Comparison of ENCODE assay signal across 8 cellular contexts in genomic region chr6:692356-692851, GRCh38. TPM values are rescaled to one million over a fixed set of nuclear protein-coding genes. Genes with fewer than 3 reads are reported as not detected.
A peak's percentile ranks its signal among the peaks of the same experiment; 100 is the strongest.
DNase-seq lines count a peak whose midpoint lies in the region; ATAC-seq and TF ChIP-seq lines count a peak whose summit lies in the region.

No MANE protein-coding gene starts in this region.

- no peak overlapping the region for H2AK5ac ChIP-seq in trophoblast cell (ENCODE audit: low read length)

- H3K4me3 Mint-ChIP-seq in CD4-positive, alpha-beta T cell: peak overlapping the region; percentile 97
- peak overlapping the region; percentile 93 for H3K4me3 Mint-ChIP-seq in glutamatergic neuron (ENCODE audit: unreplicated experiment)

- peak overlapping the region; percentile 96 for H3K27ac Mint-ChIP-seq in CD4-positive, alpha-beta T cell
- peak overlapping the region; percentile 69 for H3K27ac Mint-ChIP-seq in glutamatergic neuron (ENCODE audit: unreplicated experiment)

- H3K4me1 Mint-ChIP-seq in CD4-positive, alpha-beta T cell (ENCODE audit: low read depth): peaks cover 24% of the 10 kb centered on the region
- H3K4me1 Mint-ChIP-seq in glutamatergic neuron (ENCODE audit: low read depth, unreplicated experiment): peaks cover 6% of the 10 kb centered on the region

- peaks cover 21% of the 10 kb centered on the region for H3K36me3 Mint-ChIP-seq in CD4-positive, alpha-beta T cell (ENCODE audit: low read depth)
- no peaks in the 10 kb centered on the region for H3K36me3 Mint-ChIP-seq in glutamatergic neuron (ENCODE audit: unreplicated experiment)

- POLR2A ChIA-PET in CD4-positive, alpha-beta T cell (lab: Charles Lee): interaction anchor here (0.8 to 2.6 kb wide), 11 partner anchors 9 to 301 kb away, joined by 3 to 27 read pairs (median 3); partner anchors contain the start of gene IRF4

- TF ChIP-seq EP300 in tibial nerve (IDR thresholded peaks at IDR 0.05): no peak

- peak overlapping the region; percentile 87 for H3K27ac ChIP-seq in CD4-positive, alpha-beta T cell (ENCODE audit: low read depth, low read length)
- H3K27ac ChIP-seq in SJSA1: peak overlapping the region; percentile 73
- no peak overlapping the region for H3K27ac ChIP-seq in trophoblast cell (ENCODE audit: low read depth, low read length)
- peak overlapping the region; percentile 65 to 82 (median 78) for H3K27ac ChIP-seq in tibial nerve

- no peaks in the 10 kb centered on the region for H3K9me3 Mint-ChIP-seq in CD4-positive, alpha-beta T cell
- peaks cover 5% of the 10 kb centered on the region for H3K9me3 Mint-ChIP-seq in glutamatergic neuron (ENCODE audit: unreplicated experiment)

- H2AFZ ChIP-seq in trophoblast cell (ENCODE audit: insufficient read depth, low read length, poor library complexity): peak overlapping the region; percentile 8

- DNase-seq in CD4-positive, alpha-beta T cell: peak; percentile 35 to 75 (median 66)
- DNase-seq in SJSA1 (ENCODE audit: low read depth in 1 of 2, low spot score in 2 of 2) (peak in 1 of 2 experiments; percentile 52), glutamatergic neuron (peak; percentile 60), trophoblast cell (peak; percentile 65 to 81), tibial nerve (ENCODE audit: low spot score in 2 of 2) (no peak)
- peak; percentile 47 for DNase-seq in activated gamma-delta T cell treated with anti-CD3 and anti-CD28 coated beads, Interleukin-2, amount 50 U/mL, for 16 hours (ENCODE audit: low read depth)

- H3K4ac ChIP-seq in trophoblast cell (ENCODE audit: low read depth, low read length): no peak overlapping the region

- peaks cover 10% of the 10 kb centered on the region for H3K79me1 ChIP-seq in trophoblast cell (ENCODE audit: low read length)

- no peaks in the 10 kb centered on the region for H3K9me3 ChIP-seq in CD4-positive, alpha-beta T cell (ENCODE audit: control insufficient read depth, low read length)
- H3K9me3 ChIP-seq in SJSA1 (replicated peaks): no peaks in the 10 kb centered on the region
- no peaks in the 10 kb centered on the region for H3K9me3 ChIP-seq in trophoblast cell (ENCODE audit: insufficient read depth, low read depth, low read length)
- H3K9me3 ChIP-seq in tibial nerve: no peaks in the 10 kb centered on the region

- no CpG with 5 or more reads among the region's 45 CpGs for WGBS in trophoblast cell (ENCODE audit: extremely low coverage, insufficient coverage, insufficient read length)
- 2% methylated on average over 7 to 25 of the region's 45 CpGs for WGBS in tibial nerve, 2 donors

- no peak overlapping the region for H3K23ac ChIP-seq in trophoblast cell (ENCODE audit: low read length)

- peak; percentile 90 for ATAC-seq in CD4-positive, alpha-beta T cell (ENCODE audit: poor library complexity)
- ATAC-seq in GM19467 (IDR thresholded peaks at IDR 0.05; ENCODE audit: unreplicated experiment) (peak; percentile 66), HG03565 (IDR thresholded peaks at IDR 0.05; ENCODE audit: unreplicated experiment) (peak; percentile 54)

- CTCF ChIA-PET in CD4-positive, alpha-beta T cell (lab: Charles Lee): interaction anchor here (1.4 kb wide), 1 partner anchor 30 kb away, joined by 8 read pairs; no protein-coding TSS in a partner anchor

- peak overlapping the region; percentile 17 for H4K8ac ChIP-seq in trophoblast cell (ENCODE audit: low read depth, low read length)

- no peaks in the 10 kb centered on the region for H3K27me3 ChIP-seq in CD4-positive, alpha-beta T cell (ENCODE audit: control insufficient read depth, insufficient read depth, low read length)
- H3K27me3 ChIP-seq in SJSA1 (replicated peaks) (no peaks in the 10 kb centered on the region), trophoblast cell (ENCODE audit: insufficient read depth, low read length) (no peaks in the 10 kb centered on the region), tibial nerve (no peaks in the 10 kb centered on the region)

- peaks cover 26% of the 10 kb centered on the region for H3K4me1 ChIP-seq in SJSA1 (replicated peaks)
- peaks cover 3 to 4% of the 10 kb centered on the region in 2 experiments for H3K4me1 ChIP-seq in trophoblast cell (ENCODE audit: control insufficient read depth in 1 of 2, insufficient read depth in 2 of 2, low read length in 2 of 2)
- H3K4me1 ChIP-seq in tibial nerve: peaks cover 0 to 27% (median 11%) of the 10 kb centered on the region in 4 donors

- intact Hi-C loops in CD4-positive, alpha-beta T cell (cut with DNase I, micrococcal nuclease): loop anchor here (2.0 to 5.0 kb wide), 3 partner anchors 18 to 1550 kb away; partner anchors contain the start of gene DUSP22 (in 1 of the 2)

- no peak overlapping the region for H4K12ac ChIP-seq in trophoblast cell (ENCODE audit: low read depth, low read length)

- TF ChIP-seq CTCF in CD4-positive, alpha-beta T cell (IDR thresholded peaks at IDR 0.05): no peak
- no peak for TF ChIP-seq CTCF in glutamatergic neuron (IDR thresholded peaks at IDR 0.05; ENCODE audit: partially characterized antibody, unreplicated experiment)
- TF ChIP-seq CTCF in tibial nerve (IDR thresholded peaks at IDR 0.05): no peak

- H3K9ac ChIP-seq in trophoblast cell (ENCODE audit: low read length): peak overlapping the region; percentile 76

- H3K4me3 ChIP-seq in SJSA1 (peak overlapping the region; percentile 93), trophoblast cell (ENCODE audit: low read depth, low read length) (peak overlapping the region; percentile 99), tibial nerve (peak overlapping the region; percentile 82 to 98 (median 92))

- H2BK12ac ChIP-seq in trophoblast cell (ENCODE audit: low read length): no peak overlapping the region

- H3K14ac ChIP-seq in trophoblast cell (ENCODE audit: low read length): no peak overlapping the region

- H3K79me2 ChIP-seq in trophoblast cell (ENCODE audit: control insufficient read depth, insufficient read depth, low read length, poor library complexity): peaks cover 7% of the 10 kb centered on the region

- peaks cover 37% of the 10 kb centered on the region for H3K36me3 ChIP-seq in SJSA1
- peaks cover 5 to 10% of the 10 kb centered on the region in 2 experiments for H3K36me3 ChIP-seq in trophoblast cell (ENCODE audit: control insufficient read depth in 1 of 2, insufficient read depth in 2 of 2, low read length in 2 of 2)
- peaks cover 0 to 13% (median 0%) of the 10 kb centered on the region in 3 donors for H3K36me3 ChIP-seq in tibial nerve

- H3K18ac ChIP-seq in trophoblast cell (ENCODE audit: low read length): peak overlapping the region; percentile 12

- no peak for TF ChIP-seq POLR2A in tibial nerve (IDR thresholded peaks at IDR 0.05)

- H3K4me2 ChIP-seq in trophoblast cell (ENCODE audit: low read length): peak overlapping the region; percentile 90

- H4K91ac ChIP-seq in trophoblast cell (ENCODE audit: low read depth, low read length): peak overlapping the region; percentile 2

- no peak overlapping the region for H2BK120ac ChIP-seq in trophoblast cell (ENCODE audit: insufficient read depth, low read length, poor library complexity)

- no peak overlapping the region for H2BK5ac ChIP-seq in trophoblast cell (ENCODE audit: low read depth, low read length, poor library complexity)

- no peaks in the 10 kb centered on the region for H3K27me3 Mint-ChIP-seq in CD4-positive, alpha-beta T cell
- peaks cover 2% of the 10 kb centered on the region for H3K27me3 Mint-ChIP-seq in glutamatergic neuron (ENCODE audit: unreplicated experiment)

RNA-seq across cellular contexts. Expression of gene EXOC2, which starts 0.5 kb away (rescaled TPM):
- 10 to 100 TPM; 16.7 to 18.8 TPM for total RNA-seq in CD4-positive, alpha-beta T cell
- 60.8 and 86.5 TPM in 2 replicates for total RNA-seq in SJSA1 (2014; rRNA removed; shearing (Covaris generic))
- total RNA-seq in glutamatergic neuron (ENCODE audit: unreplicated experiment) (31.3 TPM), tibial nerve (10 to 100 TPM; 20.8 to 30.0 (median 24.1) TPM)
- polyA plus RNA-seq in trophoblast cell (2013): 16.6 and 16.8 TPM in 2 replicates

RNA-seq across cellular contexts. Expression of gene HUS1B, which starts 35.5 kb away (rescaled TPM):
- 1 to 10 TPM; 2.2 to 3.1 TPM for total RNA-seq in CD4-positive, alpha-beta T cell
- total RNA-seq in SJSA1 (2014; rRNA removed; shearing (Covaris generic)): 3.3 TPM in 1 of 2 replicates, not detected in the other
- total RNA-seq in glutamatergic neuron (ENCODE audit: unreplicated experiment) (1.1 TPM), tibial nerve (1 to 10 TPM in 3 of 4 donors, not detected in 1; 3.3 to 8.4 (median 7.5) TPM)
- polyA plus RNA-seq in trophoblast cell (2013): 0.44 and 0.49 TPM in 2 replicates

Comparison
In these comparisons a context has a peak if more than half of its experiments do, and no peak if none do; other contexts are left out.
1. DNase-seq: peak in CD4-positive, alpha-beta T cell (10 of 10), activated gamma-delta T cell treated with anti-CD3 and anti-CD28 coated beads, Interleukin-2, amount 50 U/mL, for 16 hours (single experiment), glutamatergic neuron (single experiment) and trophoblast cell (2 of 2); none in tibial nerve (0 of 2).
2. Peak in every context shown above with its lines, with median percentiles within 50 percentile points of each other: ATAC-seq and H3K4me3 ChIP-seq.